Comparison of ENCODE assay signal across 22 cellular contexts in the genomic region with DNA sequence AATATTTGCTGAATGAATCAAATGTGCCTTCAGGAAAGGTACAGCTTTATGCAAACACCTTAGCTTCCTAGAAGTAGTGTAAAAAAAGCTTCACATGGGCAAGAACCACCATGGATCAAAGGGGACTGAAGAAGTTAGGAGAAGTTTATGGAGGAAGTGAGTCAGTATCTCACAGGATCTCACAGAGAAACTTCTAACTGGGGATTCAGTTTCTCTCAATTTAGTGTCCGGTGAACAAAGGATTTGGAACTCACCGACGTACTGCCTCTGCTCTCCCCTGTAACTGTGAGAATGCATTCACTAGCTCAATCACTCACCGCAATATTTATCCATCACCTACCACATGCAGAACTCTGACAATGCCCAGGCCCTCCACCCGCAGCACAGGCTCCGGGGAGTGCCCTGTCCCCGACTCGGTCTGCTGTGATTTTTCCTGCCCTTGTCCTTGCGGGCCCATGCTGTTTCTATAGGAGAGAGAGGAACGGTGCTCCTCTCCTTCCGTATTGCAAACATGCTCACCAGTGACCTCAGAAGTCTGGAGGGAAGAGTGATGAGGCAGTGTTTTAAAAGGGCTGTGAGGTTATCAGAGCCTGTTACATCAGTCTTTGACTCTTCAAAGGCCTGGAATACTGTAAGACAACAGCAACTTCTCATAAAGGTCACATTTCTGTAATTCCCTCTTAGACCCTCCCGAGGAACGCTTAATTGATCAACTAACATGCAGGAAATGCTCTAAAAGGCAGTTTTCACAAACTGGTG.
"Had no signal": no experiment of that assay in that cellular context is flagged by ENCODE, and none has a peak within 500 bp of the region (broad histone marks: within the 10 kb centered on the region; RNA-seq: fewer than 3 reads in every experiment).

No MANE protein-coding gene starts in this region.

- H3K27ac Mint-ChIP-seq: activated CD8-positive, alpha-beta T cell treated with anti-CD3 and anti-CD28 coated beads for 36 hours; activated naive CD4-positive, alpha-beta T cell treated with anti-CD3 and anti-CD28 coated beads, Interleukin-2, amount 50 U/mL, for 72 hours; stimulated activated effector memory CD8-positive, alpha-beta T cell treated with anti-CD3 and anti-CD28 coated beads, Interleukin-12 subunit alpha, Interleukin-12 subunit beta, amount 100 ng/mL, for 72 hours; type B pancreatic cell; WTC11 had no signal

- H3K9me3 Mint-ChIP-seq: activated CD8-positive, alpha-beta T cell treated with anti-CD3 and anti-CD28 coated beads for 36 hours; activated T-cell treated with anti-CD3 and anti-CD28 coated beads, Interleukin-2, amount 50 U/mL, for 24 hours; naive thymus-derived CD4-positive, alpha-beta T cell; stimulated activated effector memory CD8-positive, alpha-beta T cell treated with anti-CD3 and anti-CD28 coated beads, Interleukin-12 subunit alpha, Interleukin-12 subunit beta, amount 100 ng/mL, for 72 hours; type B pancreatic cell; WTC11 had no signal

- H3K9me3 ChIP-seq: body of pancreas, gastrocnemius medialis, left lung, prostate gland, right atrium auricular region, SJSA1, testis had no signal

- ATAC-seq: activated CD8-positive, alpha-beta T cell treated with anti-CD3 and anti-CD28 coated beads for 36 hours; body of pancreas; esophagus mucosa; gastrocnemius medialis; left lung; naive thymus-derived CD4-positive, alpha-beta T cell; stimulated activated effector memory CD8-positive, alpha-beta T cell treated with anti-CD3 and anti-CD28 coated beads, Interleukin-12 subunit alpha, Interleukin-12 subunit beta, amount 100 ng/mL, for 72 hours; WTC11 had no signal

- H3K4me3 Mint-ChIP-seq: activated CD8-positive, alpha-beta T cell treated with anti-CD3 and anti-CD28 coated beads for 36 hours; activated T-cell treated with anti-CD3 and anti-CD28 coated beads, Interleukin-2, amount 50 U/mL, for 24 hours; naive thymus-derived CD4-positive, alpha-beta T cell; stimulated activated effector memory CD8-positive, alpha-beta T cell treated with anti-CD3 and anti-CD28 coated beads, Interleukin-12 subunit alpha, Interleukin-12 subunit beta, amount 100 ng/mL, for 72 hours; type B pancreatic cell; WTC11 had no signal

- DNase-seq: activated CD4-positive, alpha-beta T cell treated with anti-CD3 and anti-CD28 coated beads for 48 hours; activated CD8-positive, alpha-beta T cell treated with anti-CD3 and anti-CD28 coated beads for 36 hours; activated effector memory CD4-positive, alpha-beta T cell treated with anti-CD3 and anti-CD28 coated beads, Interleukin-2, amount 50 U/mL, for 16 hours; activated T-cell treated with anti-CD3 and anti-CD28 coated beads, Interleukin-2, amount 50 U/mL, for 24 hours; amygdala; body of pancreas; caudate nucleus; gastrocnemius medialis; head of caudate nucleus; left lung; naive thymus-derived CD4-positive, alpha-beta T cell; stimulated activated CD4-positive, alpha-beta T cell treated with anti-CD3 and anti-CD28 coated beads, Interleukin-15, amount 100 ng/mL, for 24 hours; stimulated activated CD4-positive, alpha-beta T cell treated with anti-CD3 and anti-CD28 coated beads, Interleukin-4, amount 100 ng/mL, for 1 hour; testis had no signal

- H3K27me3 Mint-ChIP-seq: activated CD8-positive, alpha-beta T cell treated with anti-CD3 and anti-CD28 coated beads for 36 hours; activated T-cell treated with anti-CD3 and anti-CD28 coated beads, Interleukin-2, amount 50 U/mL, for 24 hours; naive thymus-derived CD4-positive, alpha-beta T cell had no signal

- H3K36me3 Mint-ChIP-seq: stimulated activated effector memory CD8-positive, alpha-beta T cell treated with anti-CD3 and anti-CD28 coated beads, Interleukin-12 subunit alpha, Interleukin-12 subunit beta, amount 100 ng/mL, for 72 hours; type B pancreatic cell; WTC11 had no signal
